In the genomic region with DNA sequence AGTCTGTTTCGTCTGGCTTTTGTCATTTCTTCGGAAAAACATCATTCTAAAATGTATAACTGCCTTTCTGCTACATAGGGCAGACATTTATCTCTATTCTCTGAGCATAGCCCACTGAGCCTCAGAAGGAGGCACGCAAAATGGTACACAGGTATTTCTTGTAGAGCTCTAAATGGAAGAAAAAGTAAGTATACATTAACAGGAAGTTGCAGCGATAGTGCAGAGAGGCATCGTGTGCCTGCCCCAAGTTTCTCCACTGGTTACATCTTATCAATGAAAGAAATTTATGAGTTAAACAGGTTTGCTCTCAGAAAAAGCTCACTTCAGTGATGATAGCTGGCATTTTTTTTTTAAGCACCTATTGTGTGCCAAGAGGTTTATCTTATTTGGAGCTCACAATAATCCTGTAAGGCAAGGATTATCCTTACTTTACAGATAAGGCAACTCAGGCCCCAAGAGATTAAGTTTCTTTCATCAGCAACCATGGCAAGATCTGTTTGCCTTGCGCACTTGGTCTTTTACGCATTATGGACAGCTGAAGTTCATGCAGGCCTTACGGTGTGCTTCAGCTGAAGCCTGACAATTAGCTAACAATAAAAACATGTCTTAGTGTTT, we compare ENCODE assay signal across 12 cellular contexts. TPM values are rescaled to one million over a fixed set of nuclear protein-coding genes. Genes with fewer than 3 reads are reported as not detected.
A peak's percentile ranks its signal among the peaks of the same experiment; 100 is the strongest.
DNase-seq lines count a peak whose midpoint lies in the region; ATAC-seq and TF ChIP-seq lines count a peak whose summit lies in the region.
"Had no signal": no experiment of that assay in that cellular context is flagged by ENCODE, and none has a peak within 500 bp of the region (broad histone marks: within the 10 kb centered on the region; RNA-seq: fewer than 3 reads in every experiment).

No MANE protein-coding gene starts in this region.

- peaks cover 20% of the 10 kb centered on the region for H3K4me1 Mint-ChIP-seq in WTC11

- H3K4me1 ChIP-seq in right atrium auricular region = peaks cover 0 to 23% of the 10 kb centered on the region in 2 donors
- H3K4me1 ChIP-seq in mesendoderm (ENCODE audit: control insufficient read depth, low read depth, low read length) = peaks cover 16% of the 10 kb centered on the region
- H3K4me1 ChIP-seq in uterus = peaks cover 0 to 4% of the 10 kb centered on the region in 2 donors

- no peaks in the 10 kb centered on the region; the same call in 1 of the 2 replicates for H3K9me3 Mint-ChIP-seq in WTC11

- no peak for TF ChIP-seq CTCF in right atrium auricular region (IDR thresholded peaks at IDR 0.05)
- no peak for TF ChIP-seq CTCF in WTC11 (IDR thresholded peaks at IDR 0.05)
- no peak for TF ChIP-seq CTCF in uterus (IDR thresholded peaks at IDR 0.05)

- H3K4ac ChIP-seq in mesendoderm (ENCODE audit: low read depth, low read length) = no peak overlapping the region

- WGBS in mesendoderm (ENCODE audit: extremely low coverage, insufficient coverage, low lambda C conversion rate) = no CpG with 5 or more reads among the region's 8 CpGs

- DNase-seq in right atrium auricular region (ENCODE audit: low spot score) (no peak), left ventricle myocardium superior (no peak), WTC11 (ENCODE audit: low spot score) (no peak), mesendoderm (peak; percentile 82), uterus (no peak), NCI-H2196 treated with DMSO at 0.1 percent for 48 hours (lab: John Stamatoyannopoulos, UW; ENCODE audit: unreplicated experiment) (no peak), NCI-H2171 treated with DMSO at 0.1 percent for 48 hours (lab: John Stamatoyannopoulos, UW) (no peak)
- DNase-seq: amniotic stem cell, DMS153, foreskin keratinocyte, NCI-H1694 had no signal

- H3K27me3 ChIP-seq in right atrium auricular region (no peaks in the 10 kb centered on the region), mesendoderm (ENCODE audit: insufficient read depth, low read length, poor library complexity) (no peaks in the 10 kb centered on the region), uterus (no peaks in the 10 kb centered on the region)
- H3K27me3 ChIP-seq: foreskin keratinocyte had no signal

- peak overlapping the region; percentile 99 for H3K56ac ChIP-seq in mesendoderm (ENCODE audit: low read length)

- ATAC-seq in left ventricle myocardium superior (no peak), WTC11 (no peak), HG02938 (IDR thresholded peaks at IDR 0.05; ENCODE audit: unreplicated experiment) (no peak)
- ATAC-seq: foreskin keratinocyte had no signal

- H3K36me3 ChIP-seq in right atrium auricular region (no peaks in the 10 kb centered on the region), mesendoderm (ENCODE audit: control insufficient read depth, insufficient read depth, low read length) (no peaks in the 10 kb centered on the region), uterus (no peaks in the 10 kb centered on the region)

- CTCF ChIA-PET in WTC11 (lab: Charles Lee) = interaction anchor here (1.2 kb wide), 1 partner anchor 235 kb away, joined by 4 read pairs; no protein-coding TSS in a partner anchor

- H3K23ac ChIP-seq in mesendoderm (ENCODE audit: low read length) = no peak overlapping the region

- H3K18ac ChIP-seq in mesendoderm (ENCODE audit: low read length) = peak overlapping the region; percentile 41

- H3K4me3 Mint-ChIP-seq in WTC11 = peak overlapping the region; percentile 83

- H3K4me3 ChIP-seq in right atrium auricular region (no peak overlapping the region), mesendoderm (ENCODE audit: low read length) (no peak overlapping the region), uterus (no peak overlapping the region)

- no peak overlapping the region for H2AK5ac ChIP-seq in mesendoderm (ENCODE audit: low read length)

- H2BK15ac ChIP-seq in mesendoderm (replicated peaks; ENCODE audit: low read depth) = peak overlapping the region; percentile 25

- H3K4me2 ChIP-seq in mesendoderm (ENCODE audit: low read length) = no peak overlapping the region

- peak overlapping the region; percentile 19 to 98 for H3K27ac ChIP-seq in right atrium auricular region
- peak overlapping the region; percentile 36 for H3K27ac ChIP-seq in mesendoderm (ENCODE audit: low read depth, low read length)
- H3K27ac ChIP-seq in uterus = peak overlapping the region; percentile 96 to 99
- H3K27ac ChIP-seq: foreskin keratinocyte had no signal

- H3K79me2 ChIP-seq in mesendoderm (ENCODE audit: control insufficient read depth, insufficient read depth, low read length) = peaks cover 12% of the 10 kb centered on the region

- no peaks in the 10 kb centered on the region for H3K36me3 Mint-ChIP-seq in WTC11

- peak overlapping the region; percentile 37 for H3K9ac ChIP-seq in mesendoderm (ENCODE audit: low read length)

- H3K27me3 Mint-ChIP-seq in WTC11 (ENCODE audit: low read depth) = no peaks in the 10 kb centered on the region

- H4K5ac ChIP-seq in mesendoderm (ENCODE audit: low read length) = no peak overlapping the region

- H2BK5ac ChIP-seq in mesendoderm (ENCODE audit: low read length) = peak overlapping the region; percentile 23

- H3K9me3 ChIP-seq in right atrium auricular region (no peaks in the 10 kb centered on the region), uterus (no peaks in the 10 kb centered on the region)

- intact Hi-C loops in left ventricle myocardium superior (cut with micrococcal nuclease) (no loop called here), uterus (cut with DNase I; ENCODE audit: low total_unique reads) (no loop called here)

- POLR2A ChIA-PET in WTC11 (lab: Charles Lee) = interaction anchor here (0.5 kb wide), 1 partner anchor 139 kb away, joined by 6 read pairs; no protein-coding TSS in a partner anchor

- peaks cover 9% of the 10 kb centered on the region for H3K79me1 ChIP-seq in mesendoderm (ENCODE audit: low read length)

- TF ChIP-seq POLR2A in uterus (IDR thresholded peaks at IDR 0.05) = no peak

- H4K8ac ChIP-seq in mesendoderm (ENCODE audit: low read depth, low read length) = no peak overlapping the region

- no peak overlapping the region for H2BK120ac ChIP-seq in mesendoderm (ENCODE audit: low read depth, low read length)

- no peak overlapping the region for H3K27ac Mint-ChIP-seq in WTC11

TF ChIP-seq in WTC11, 78 proteins besides CTCF, POLR2A, EP300 and RAD21 (continues in another document):
- TF ChIP-seq NFYB (CRISPR knock-in tag; conservative IDR thresholded peaks at IDR 0.05; ENCODE audit: low read depth) = no peak
- TF ChIP-seq CREM (CRISPR knock-in tag; IDR thresholded peaks at IDR 0.05) = no peak
- TF ChIP-seq, protein P1, sequence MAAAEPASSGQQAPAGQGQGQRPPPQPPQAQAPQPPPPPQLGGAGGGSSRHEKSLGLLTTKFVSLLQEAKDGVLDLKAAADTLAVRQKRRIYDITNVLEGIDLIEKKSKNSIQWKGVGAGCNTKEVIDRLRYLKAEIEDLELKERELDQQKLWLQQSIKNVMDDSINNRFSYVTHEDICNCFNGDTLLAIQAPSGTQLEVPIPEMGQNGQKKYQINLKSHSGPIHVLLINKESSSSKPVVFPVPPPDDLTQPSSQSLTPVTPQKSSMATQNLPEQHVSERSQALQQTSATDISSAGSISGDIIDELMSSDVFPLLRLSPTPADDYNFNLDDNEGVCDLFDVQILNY (CRISPR knock-in tag; IDR thresholded peaks at IDR 0.05) = no peak
- TF ChIP-seq, protein P2, sequence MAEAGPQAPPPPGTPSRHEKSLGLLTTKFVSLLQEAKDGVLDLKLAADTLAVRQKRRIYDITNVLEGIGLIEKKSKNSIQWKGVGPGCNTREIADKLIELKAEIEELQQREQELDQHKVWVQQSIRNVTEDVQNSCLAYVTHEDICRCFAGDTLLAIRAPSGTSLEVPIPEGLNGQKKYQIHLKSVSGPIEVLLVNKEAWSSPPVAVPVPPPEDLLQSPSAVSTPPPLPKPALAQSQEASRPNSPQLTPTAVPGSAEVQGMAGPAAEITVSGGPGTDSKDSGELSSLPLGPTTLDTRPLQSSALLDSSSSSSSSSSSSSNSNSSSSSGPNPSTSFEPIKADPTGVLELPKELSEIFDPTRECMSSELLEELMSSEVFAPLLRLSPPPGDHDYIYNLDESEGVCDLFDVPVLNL (CRISPR knock-in tag; IDR thresholded peaks at IDR 0.05; ENCODE audit: borderline replicate concordance, low read depth) = no peak
- no peak for TF ChIP-seq ETV6 (CRISPR knock-in tag; IDR thresholded peaks at IDR 0.05)
- no peak for TF ChIP-seq PRRX2 (CRISPR knock-in tag; IDR thresholded peaks at IDR 0.05)
- TF ChIP-seq ZNF121 (CRISPR knock-in tag; IDR thresholded peaks at IDR 0.05) = no peak
- TF ChIP-seq ELF4 (CRISPR knock-in tag; IDR thresholded peaks at IDR 0.05; ENCODE audit: low read depth) = no peak
- no peak for TF ChIP-seq FOXK1 (CRISPR knock-in tag; IDR thresholded peaks at IDR 0.05)
- no peak for TF ChIP-seq CREB1 (CRISPR knock-in tag; IDR thresholded peaks at IDR 0.05)
- TF ChIP-seq, protein P3, sequence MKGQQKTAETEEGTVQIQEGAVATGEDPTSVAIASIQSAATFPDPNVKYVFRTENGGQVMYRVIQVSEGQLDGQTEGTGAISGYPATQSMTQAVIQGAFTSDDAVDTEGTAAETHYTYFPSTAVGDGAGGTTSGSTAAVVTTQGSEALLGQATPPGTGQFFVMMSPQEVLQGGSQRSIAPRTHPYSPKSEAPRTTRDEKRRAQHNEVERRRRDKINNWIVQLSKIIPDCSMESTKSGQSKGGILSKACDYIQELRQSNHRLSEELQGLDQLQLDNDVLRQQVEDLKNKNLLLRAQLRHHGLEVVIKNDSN (CRISPR knock-in tag; IDR thresholded peaks at IDR 0.05) = no peak
- no peak for TF ChIP-seq ZNF138 (CRISPR knock-in tag; conservative IDR thresholded peaks at IDR 0.05)
- TF ChIP-seq, protein P4, sequence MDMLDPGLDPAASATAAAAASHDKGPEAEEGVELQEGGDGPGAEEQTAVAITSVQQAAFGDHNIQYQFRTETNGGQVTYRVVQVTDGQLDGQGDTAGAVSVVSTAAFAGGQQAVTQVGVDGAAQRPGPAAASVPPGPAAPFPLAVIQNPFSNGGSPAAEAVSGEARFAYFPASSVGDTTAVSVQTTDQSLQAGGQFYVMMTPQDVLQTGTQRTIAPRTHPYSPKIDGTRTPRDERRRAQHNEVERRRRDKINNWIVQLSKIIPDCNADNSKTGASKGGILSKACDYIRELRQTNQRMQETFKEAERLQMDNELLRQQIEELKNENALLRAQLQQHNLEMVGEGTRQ (CRISPR knock-in tag; IDR thresholded peaks at IDR 0.05) = no peak

RNA-seq across cellular contexts. Expression of a gene that starts 1.2 kb away (rescaled TPM):
- total RNA-seq in right atrium auricular region = 10 to 100 TPM in 1 of 2 donors, 1 to 10 TPM in 1; 5.2 to 13.4 TPM
- 13.5 TPM for total RNA-seq in left ventricle myocardium superior
- 6.6 to 9.4 TPM (median 9.1 TPM) in 3 replicates for total RNA-seq in WTC11 (2021)
- polyA plus RNA-seq in mesendoderm (2013, experiment 1 of 2) = 8.9 TPM
- 9.0 TPM for polyA plus RNA-seq in mesendoderm (2013, experiment 2 of 2)
- 10 to 100 TPM in 2 of 4 donors, 1 to 10 TPM in 2; 2.6 to 72.0 (median 9.5) TPM for total RNA-seq in uterus

Comparison
In these comparisons a context has a peak if more than half of its experiments do, and no peak if none do; other contexts are left out.
1. H3K27ac ChIP-seq: peak in every context shown above with its lines; median percentile 98 in uterus; 58 in right atrium auricular region; 36 in mesendoderm.